In genomic region chr3:42691861-42692666, GRCh38 we compare ENCODE assay signal across 32 cellular contexts. TPM values are rescaled to one million over a fixed set of nuclear protein-coding genes. Genes with fewer than 3 reads are reported as not detected.
DNase-seq lines count a peak whose midpoint lies in the region; ATAC-seq and TF ChIP-seq lines count a peak whose summit lies in the region.
"Had no signal": no experiment of that assay in that cellular context is flagged by ENCODE, and none has a peak within 500 bp of the region (broad histone marks: within the 10 kb centered on the region; RNA-seq: fewer than 3 reads in every experiment).

No MANE protein-coding gene starts in this region.

- ATAC-seq in GM21723 (IDR thresholded peaks at IDR 0.05; ENCODE audit: unreplicated experiment): no peak
- ATAC-seq: activated CD8-positive, alpha-beta memory T cell treated with anti-CD3 and anti-CD28 coated beads, Interleukin-2, amount 10 ng/mL, durations not matched to agents 7 days and 5 days; activated naive CD4-positive, alpha-beta T cell treated with anti-CD3 and anti-CD28 coated beads, Interleukin-2, amount 50 U/mL, for 72 hours; GM23338; naive thymus-derived CD8-positive, alpha-beta T cell; right cardiac atrium; SK-N-SH treated with all-trans-retinoic acid at 6 μM for 48 hours; stimulated activated memory B cell treated with anti-CD40 and anti-IgM and Interleukin-4, amounts not matched to agents 10 μg/mL and 1 μg/mL and 100 μg/mL, for 72 hours had no signal

- H3K36me3 Mint-ChIP-seq in chondrocyte (ENCODE audit: low read depth) (no peaks in the 10 kb centered on the region), Calu3 (ENCODE audit: insufficient read depth, unreplicated experiment) (no peaks in the 10 kb centered on the region)
- H3K36me3 Mint-ChIP-seq: activated CD8-positive, alpha-beta memory T cell treated with anti-CD3 and anti-CD28 coated beads, Interleukin-2, amount 10 ng/mL, durations not matched to agents 7 days and 5 days; activated naive CD4-positive, alpha-beta T cell treated with anti-CD3 and anti-CD28 coated beads, Interleukin-2, amount 50 U/mL, for 72 hours; IgD-negative memory B cell; naive thymus-derived CD8-positive, alpha-beta T cell; stimulated activated memory B cell treated with anti-CD40 and anti-IgM and Interleukin-4, amounts not matched to agents 10 μg/mL and 1 μg/mL and 100 μg/mL, for 72 hours had no signal

- H3K27ac ChIP-seq in temporal lobe (ENCODE audit: low read depth, low read length): peak overlapping the region; percentile 87
- H3K27ac ChIP-seq: 22Rv1, esophagus squamous epithelium, ovary had no signal

- H3K9me3 Mint-ChIP-seq in chondrocyte (ENCODE audit: low read depth) (no peaks in the 10 kb centered on the region), Calu3 (ENCODE audit: low read depth, unreplicated experiment) (no peaks in the 10 kb centered on the region)
- H3K9me3 Mint-ChIP-seq: activated naive CD4-positive, alpha-beta T cell treated with anti-CD3 and anti-CD28 coated beads, Interleukin-2, amount 50 U/mL, for 72 hours; CD4-positive, alpha-beta T cell; dendritic cell treated with granulocyte-macrophage colony-stimulating factor and Interleukin-4, amounts not matched to agents 40 ng/mL and 50 ng/mL, for 4 days; GM23338; HFFc6; IgD-negative memory B cell; stimulated activated memory B cell treated with anti-CD40 and anti-IgM and Interleukin-4, amounts not matched to agents 10 μg/mL and 1 μg/mL and 100 μg/mL, for 72 hours had no signal

- intact Hi-C loops in Calu3 (cut with micrococcal nuclease; ENCODE audit: unreplicated experiment): no loop called here

- TF ChIP-seq CTCF in chondrocyte (IDR thresholded peaks at IDR 0.05) (no peak), Calu3 (IDR thresholded peaks at IDR 0.05; ENCODE audit: unreplicated experiment) (no peak)

- BruUV-seq in Calu3 (replicated peaks; lab: Mats Ljungman, UMichigan): no TSS peak

- no peak overlapping the region for H3K4me3 Mint-ChIP-seq in chondrocyte (ENCODE audit: unreplicated experiment)
- H3K4me3 Mint-ChIP-seq in Calu3 (ENCODE audit: low read depth, unreplicated experiment): no peak overlapping the region
- H3K4me3 Mint-ChIP-seq: activated CD8-positive, alpha-beta memory T cell treated with anti-CD3 and anti-CD28 coated beads, Interleukin-2, amount 10 ng/mL, durations not matched to agents 7 days and 5 days; CD4-positive, alpha-beta T cell; dendritic cell treated with granulocyte-macrophage colony-stimulating factor and Interleukin-4, amounts not matched to agents 40 ng/mL and 50 ng/mL, for 4 days; GM23338; HFFc6; IgD-negative memory B cell; naive thymus-derived CD8-positive, alpha-beta T cell; stimulated activated memory B cell treated with anti-CD40 and anti-IgM and Interleukin-4, amounts not matched to agents 10 μg/mL and 1 μg/mL and 100 μg/mL, for 72 hours had no signal

- CTCF ChIA-PET in Calu3 (lab: Charles Lee): no interaction called here

- DNase-seq in activated CD4-positive, CD25-positive, alpha-beta regulatory T cell treated with anti-CD3 and anti-CD28 coated beads, Interleukin-2, amount 50 U/mL, for 72 hours: peak; percentile 9
- DNase-seq in activated CD4-positive, CD25-positive, alpha-beta regulatory T cell (lab: John Stamatoyannopoulos, UW): no peak
- peak; percentile 58 for DNase-seq in chondrocyte (ENCODE audit: low spot score)
- peak; percentile 76 for DNase-seq in mesenteric fat pad (ENCODE audit: low spot score)
- DNase-seq in Calu3: no peak
- DNase-seq in EL: no peak
- DNase-seq: activated CD4-positive, alpha-beta T cell treated with anti-CD3 and anti-CD28 coated beads, Interleukin-2, amount 50 U/mL, for 1 hour; activated CD8-positive, alpha-beta memory T cell treated with anti-CD3 and anti-CD28 coated beads, Interleukin-2, amount 10 ng/mL, durations not matched to agents 7 days and 5 days; DMS 273 treated with DMSO at 0.1 percent for 48 hours; esophagus squamous epithelium; HFFc6; naive thymus-derived CD8-positive, alpha-beta T cell; NCI-H1092; NCI-H187; NCI-H2171; NCI-H510A; stimulated activated CD4-positive, alpha-beta T cell treated with anti-CD3 and anti-CD28 coated beads, Interleukin-4, amount 100 ng/mL, for 4 hours had no signal

- H3K27me3 Mint-ChIP-seq in chondrocyte (ENCODE audit: low read depth) (peaks cover 23% of the 10 kb centered on the region), Calu3 (ENCODE audit: unreplicated experiment) (peaks cover 25% of the 10 kb centered on the region)

- H3K27ac Mint-ChIP-seq in chondrocyte (ENCODE audit: unreplicated experiment): no peak overlapping the region
- H3K27ac Mint-ChIP-seq in Calu3 (ENCODE audit: unreplicated experiment): no peak overlapping the region
- H3K27ac Mint-ChIP-seq: activated CD8-positive, alpha-beta memory T cell treated with anti-CD3 and anti-CD28 coated beads, Interleukin-2, amount 10 ng/mL, durations not matched to agents 7 days and 5 days; activated naive CD4-positive, alpha-beta T cell treated with anti-CD3 and anti-CD28 coated beads, Interleukin-2, amount 50 U/mL, for 72 hours; CD4-positive, alpha-beta T cell; dendritic cell treated with granulocyte-macrophage colony-stimulating factor and Interleukin-4, amounts not matched to agents 40 ng/mL and 50 ng/mL, for 4 days; GM23338; HFFc6; IgD-negative memory B cell; stimulated activated memory B cell treated with anti-CD40 and anti-IgM and Interleukin-4, amounts not matched to agents 10 μg/mL and 1 μg/mL and 100 μg/mL, for 72 hours had no signal

- no peaks in the 10 kb centered on the region for H3K4me1 Mint-ChIP-seq in chondrocyte (ENCODE audit: low read depth)
- no peaks in the 10 kb centered on the region for H3K4me1 Mint-ChIP-seq in Calu3 (ENCODE audit: low read depth, unreplicated experiment)
- H3K4me1 Mint-ChIP-seq: activated CD8-positive, alpha-beta memory T cell treated with anti-CD3 and anti-CD28 coated beads, Interleukin-2, amount 10 ng/mL, durations not matched to agents 7 days and 5 days; IgD-negative memory B cell; naive thymus-derived CD8-positive, alpha-beta T cell; stimulated activated memory B cell treated with anti-CD40 and anti-IgM and Interleukin-4, amounts not matched to agents 10 μg/mL and 1 μg/mL and 100 μg/mL, for 72 hours had no signal

RNA-seq across cellular contexts. Expression of gene KLHL40, which starts 6.7 kb away (rescaled TPM):
- total RNA-seq in chondrocyte (not detected in 3 replicates), mesenteric fat pad (not detected), temporal lobe (not detected), Calu3 (2022) (not detected in 2 replicates)
- total RNA-seq: activated CD8-positive, alpha-beta memory T cell treated with anti-CD3 and anti-CD28 coated beads, Interleukin-2, amount 10 ng/mL, durations not matched to agents 7 days and 5 days; activated naive CD4-positive, alpha-beta T cell treated with anti-CD3 and anti-CD28 coated beads, Interleukin-2, amount 50 U/mL, for 72 hours; CD4-positive, alpha-beta T cell; esophagus squamous epithelium; GM23338; HFFc6; lower leg skin; naive thymus-derived CD8-positive, alpha-beta T cell; ovary; T-helper 2 cell treated with Interferon-gamma antibody and Interleukin-4, amounts not matched to agents 100 ng/mL and 5 ng/mL, for 36 hours had no signal

RNA-seq across cellular contexts. Expression of gene HHATL, which starts 10.5 kb away (rescaled TPM):
- total RNA-seq in chondrocyte (not detected in 3 replicates), mesenteric fat pad (0.48 TPM), temporal lobe (not detected), Calu3 (2022) (not detected in 2 replicates)
- total RNA-seq: activated CD8-positive, alpha-beta memory T cell treated with anti-CD3 and anti-CD28 coated beads, Interleukin-2, amount 10 ng/mL, durations not matched to agents 7 days and 5 days; activated naive CD4-positive, alpha-beta T cell treated with anti-CD3 and anti-CD28 coated beads, Interleukin-2, amount 50 U/mL, for 72 hours; CD4-positive, alpha-beta T cell; esophagus squamous epithelium; frontal cortex; GM23338; HFFc6; naive thymus-derived CD8-positive, alpha-beta T cell; T-helper 2 cell treated with Interferon-gamma antibody and Interleukin-4, amounts not matched to agents 100 ng/mL and 5 ng/mL, for 36 hours had no signal

RNA-seq across cellular contexts. Expression of gene ZBTB47, which starts 38.6 kb away (rescaled TPM):
- 38.8 to 44.4 TPM (median 40.0 TPM) in 3 replicates for total RNA-seq in chondrocyte
- total RNA-seq in mesenteric fat pad: 58.2 TPM
- total RNA-seq in temporal lobe: 14.0 TPM
- 6.0 and 7.2 TPM in 2 replicates for total RNA-seq in Calu3 (2022)

Comparison
In these comparisons a context has a peak if more than half of its experiments do, and no peak if none do; other contexts are left out.
1. DNase-seq: peak in activated CD4-positive, CD25-positive, alpha-beta regulatory T cell treated with anti-CD3 and anti-CD28 coated beads, Interleukin-2, amount 50 U/mL, for 72 hours (single experiment), chondrocyte (single experiment) and mesenteric fat pad (single experiment); none in activated CD4-positive, CD25-positive, alpha-beta regulatory T cell (0 of 4), Calu3 (single experiment) and EL (single experiment).